In the genomic region with DNA sequence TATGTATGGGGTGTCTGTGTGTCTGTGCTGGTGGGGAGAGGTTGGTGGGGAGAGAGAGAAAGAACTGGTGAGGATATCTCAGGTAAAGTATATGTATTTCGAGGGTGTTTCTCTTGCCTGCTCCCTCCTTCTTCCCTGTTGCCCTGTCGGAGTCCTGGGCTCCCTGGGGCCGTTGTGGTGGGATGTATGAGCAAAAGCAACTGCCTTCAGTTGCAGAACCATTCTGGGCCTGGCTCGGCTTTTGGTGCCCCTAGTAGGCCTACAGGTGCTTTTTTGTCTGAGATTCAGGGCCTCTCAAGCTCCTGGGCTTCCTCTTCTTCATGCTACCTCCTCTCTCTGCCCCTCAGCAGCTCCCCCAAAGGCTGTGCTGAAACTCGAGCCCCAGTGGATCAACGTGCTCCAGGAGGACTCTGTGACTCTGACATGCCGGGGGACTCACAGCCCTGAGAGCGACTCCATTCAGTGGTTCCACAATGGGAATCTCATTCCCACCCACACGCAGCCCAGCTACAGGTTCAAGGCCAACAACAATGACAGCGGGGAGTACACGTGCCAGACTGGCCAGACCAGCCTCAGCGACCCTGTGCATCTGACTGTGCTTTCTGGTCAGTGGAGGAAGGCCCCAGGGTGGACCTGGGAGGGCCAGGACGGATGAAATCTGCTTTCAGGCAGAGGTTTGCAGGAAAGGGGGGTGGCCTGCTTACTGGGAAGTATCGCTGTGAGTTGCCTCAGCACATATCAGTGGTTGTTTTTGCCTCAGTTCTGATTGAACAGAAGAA, we compare ENCODE assay signal across 7 cellular contexts. TPM values are rescaled to one million over a fixed set of nuclear protein-coding genes. Genes with fewer than 3 reads are reported as not detected.
"Had no signal": no experiment of that assay in that cellular context is flagged by ENCODE, and none has a peak within 500 bp of the region (broad histone marks: within the 10 kb centered on the region; RNA-seq: fewer than 3 reads in every experiment).

No MANE protein-coding gene starts in this region.

RNA-seq across cellular contexts. Expression of a gene that starts 8.3 kb away (rescaled TPM):
- total RNA-seq: fibroblast of villous mesenchyme, lung microvascular endothelial cell, SJSA1, smooth muscle cell had no signal

RNA-seq across cellular contexts. Expression of a gene that starts 35.8 kb away (rescaled TPM):
- total RNA-seq: lung microvascular endothelial cell, occipital lobe, progenitor cell of endocrine pancreas, right cardiac atrium, smooth muscle cell had no signal

RNA-seq across cellular contexts. Expression of a gene that starts 40.3 kb away (rescaled TPM):
- total RNA-seq: fibroblast of villous mesenchyme, lung microvascular endothelial cell, progenitor cell of endocrine pancreas, SJSA1, smooth muscle cell had no signal
